Comparison of ENCODE assay signal across 20 cellular contexts in genomic region chr7:35333265-35333664, GRCh38.
"Had no signal": no experiment of that assay in that cellular context is flagged by ENCODE, and none has a peak within 500 bp of the region (broad histone marks: within the 10 kb centered on the region; RNA-seq: fewer than 3 reads in every experiment).

No MANE protein-coding gene starts in this region.

- DNase-seq: colonic mucosa; effector CD8-positive, alpha-beta T cell; endodermal cell; esophagus squamous epithelium; left cardiac atrium; left lung; lower lobe of right lung; natural killer cell; pancreas; stimulated activated CD4-positive, alpha-beta T cell treated with anti-CD3 and anti-CD28 coated beads, Interleukin-2, amount 100 ng/mL, for 24 hours; stimulated activated CD4-positive, alpha-beta T cell treated with anti-CD3 and anti-CD28 coated beads, Interleukin-4, amount 100 ng/mL, for 24 hours; stimulated activated naive CD4-positive, alpha-beta T cell treated with Interleukin-2 at 50 U/mL for 16 hours; stomach; thyroid gland; trophoblast cell had no signal

- H3K4me2 ChIP-seq: hepatocyte had no signal

- H3K4me1 ChIP-seq: colonic mucosa, esophagus squamous epithelium, left lung, lower lobe of right lung, pancreas, stomach, thyroid gland, vagina had no signal

- H3K27me3 ChIP-seq: colonic mucosa, esophagus squamous epithelium, hepatocyte, left lung, neutrophil, pancreas, stomach, thyroid gland, vagina had no signal

- H3K4me3 ChIP-seq: colonic mucosa, esophagus squamous epithelium, hepatocyte, left lung, lower lobe of right lung, pancreas, stomach, thyroid gland, vagina had no signal

- ATAC-seq: left lung; lower lobe of right lung; natural killer cell; pancreas; sciatic nerve; stimulated activated effector memory CD8-positive, alpha-beta T cell treated with anti-CD3 and anti-CD28 coated beads, Interleukin-12 subunit alpha, Interleukin-12 subunit beta, amount 100 ng/mL, for 72 hours had no signal

- H3K9me3 ChIP-seq: colonic mucosa, esophagus squamous epithelium, left lung, lower lobe of right lung, neutrophil, pancreas, stomach, thyroid gland, vagina had no signal

- H3K79me2 ChIP-seq: hepatocyte had no signal

- H3K27ac ChIP-seq: colonic mucosa, esophagus squamous epithelium, hepatocyte, left lung, lower lobe of right lung, neutrophil, pancreas, stomach, thyroid gland, vagina had no signal

- H3K36me3 ChIP-seq: colonic mucosa, esophagus squamous epithelium, left lung, lower lobe of right lung, neutrophil, pancreas, stomach, thyroid gland, vagina had no signal
